10 cellular contexts compared by ENCODE assay signal in genomic region chr3:53286727-53287412, GRCh38. TPM values are rescaled to one million over a fixed set of nuclear protein-coding genes. Genes with fewer than 3 reads are reported as not detected.
A peak's percentile ranks its signal among the peaks of the same experiment; 100 is the strongest.
DNase-seq lines count a peak whose midpoint lies in the region; ATAC-seq, FAIRE-seq and TF ChIP-seq lines count a peak whose summit lies in the region.
"Had no signal": no experiment of that assay in that cellular context is flagged by ENCODE, and none has a peak within 500 bp of the region (broad histone marks: within the 10 kb centered on the region; RNA-seq: fewer than 3 reads in every experiment).

No MANE protein-coding gene starts in this region.

- TF ChIP-seq CTCF in HepG2 (CRISPR knock-in tag; IDR thresholded peaks at IDR 0.05) (no peak), tibial nerve (IDR thresholded peaks at IDR 0.05) (no peak)

- TF ChIP-seq POLR2A in HepG2 (IDR thresholded peaks at IDR 0.05; ENCODE audit: insufficient read depth in 1 of 2, low read depth in 2 of 2, low read length in 2 of 2) (no peak), tibial nerve (IDR thresholded peaks at IDR 0.05) (no peak)

- H4K20me1 ChIP-seq in HepG2 (ENCODE audit: insufficient read depth, low read length) = no peaks in the 10 kb centered on the region

- CTCF ChIA-PET in HepG2 (lab: Yijun Ruan, JAX; ENCODE audit: low intra/inter-chr PET ratio, low total read pairs) = no interaction called here

- H3K9me3 ChIP-seq in HepG2 (ENCODE audit: low read length) = no peaks in the 10 kb centered on the region
- no peaks in the 10 kb centered on the region for H3K9me3 ChIP-seq in tibial nerve
- H3K9me3 ChIP-seq in small intestine (ENCODE audit: control insufficient read depth, low read depth) = no peaks in the 10 kb centered on the region

- no peak for TF ChIP-seq RAD21 in HepG2 (CRISPR knock-in tag; IDR thresholded peaks at IDR 0.05)

- POLR2A ChIA-PET in HepG2 (lab: Yijun Ruan, JAX) = no interaction called here

- ATAC-seq in HepG2 (no peak), HG02870 (IDR thresholded peaks at IDR 0.05; ENCODE audit: unreplicated experiment) (no peak), GM21576 (IDR thresholded peaks at IDR 0.05; ENCODE audit: unreplicated experiment) (no peak)

- H3K4me3 ChIP-seq in HepG2 (replicated peaks in 1 of 3; ENCODE audit: insufficient read depth in 1 of 3, low read depth in 2 of 3, low read length in 3 of 3) (no peak overlapping the region), tibial nerve (peak overlapping the region in 2 of 4 donors; percentile 7 to 14), small intestine (ENCODE audit: low read depth in 1 of 2, low read length in 2 of 2) (no peak overlapping the region)

- H3K36me3 ChIP-seq in HepG2 (replicated peaks in 1 of 2; ENCODE audit: control insufficient read depth in 1 of 2, insufficient read depth in 2 of 2, low read length in 2 of 2) = peaks cover 12 to 60% of the 10 kb centered on the region in 2 experiments
- peaks cover 0 to 52% (median 4%) of the 10 kb centered on the region in 3 donors for H3K36me3 ChIP-seq in tibial nerve
- H3K36me3 ChIP-seq in small intestine (ENCODE audit: control insufficient read depth in 2 of 2, insufficient read depth in 2 of 2, low read length in 2 of 2) = peaks cover 6 to 12% of the 10 kb centered on the region in 2 donors

- FAIRE-seq in HepG2 (lab: Jason Lieb, UNC) (no peak), small intestine (lab: Jason Lieb, UNC) (no peak)

- H3K27ac ChIP-seq in HepG2 (ENCODE audit: extremely low read length, insufficient read depth, low read length) (no peak overlapping the region), tibial nerve (peak overlapping the region; percentile 48 to 86 (median 71)), small intestine (ENCODE audit: low read depth in 1 of 2, low read length in 1 of 2) (no peak overlapping the region)
- H3K27ac ChIP-seq: C4-2B had no signal

- BruUV-seq in HepG2 (replicated peaks; lab: Mats Ljungman, UMichigan) = TSS peak; percentile 12

- H3K79me2 ChIP-seq in HepG2 (ENCODE audit: insufficient read depth, low read length) = no peaks in the 10 kb centered on the region

- intact Hi-C loops in HepG2 (cut with micrococcal nuclease; ENCODE audit: unreplicated experiment) = no loop called here

- H3K4me1 ChIP-seq in HepG2 (ENCODE audit: insufficient read depth, low read length) = no peaks in the 10 kb centered on the region
- peaks cover 0 to 35% (median 13%) of the 10 kb centered on the region in 4 donors for H3K4me1 ChIP-seq in tibial nerve
- H3K4me1 ChIP-seq in small intestine (ENCODE audit: control insufficient read depth in 2 of 2, insufficient read depth in 1 of 2, low read depth in 1 of 2, low read length in 1 of 2) = no peaks in the 10 kb centered on the region

- in situ Hi-C loops in HepG2 (cut with HindIII; ENCODE audit: extremely low pct_ligation_motif_present, low pct_unique_long_range_greater_than_20kb) = no loop called here

- H3K27me3 ChIP-seq in HepG2 (ENCODE audit: control insufficient read depth in 1 of 2, insufficient read depth in 2 of 2, low read length in 2 of 2) (no peaks in the 10 kb centered on the region), tibial nerve (no peaks in the 10 kb centered on the region), small intestine (ENCODE audit: control insufficient read depth in 2 of 2, insufficient read depth in 2 of 2, low read length in 2 of 2) (no peaks in the 10 kb centered on the region)

- no peak overlapping the region for H3K4me2 ChIP-seq in HepG2 (ENCODE audit: low read depth, low read length)

- TF ChIP-seq EP300 in HepG2 (IDR thresholded peaks at IDR 0.05; ENCODE audit: low read depth in 2 of 2, low read length in 2 of 2) = no peak
- TF ChIP-seq EP300 in HepG2 (CRISPR knock-in tag; IDR thresholded peaks at IDR 0.05; ENCODE audit: borderline replicate concordance) = no peak
- TF ChIP-seq EP300 in tibial nerve (IDR thresholded peaks at IDR 0.05) = peak in 1 of 2 donors; percentile 27

- peak; percentile 31 for DNase-seq in stimulated activated CD4-positive, alpha-beta T cell treated with anti-CD3 and anti-CD28 coated beads, Interleukin-1b, Interleukin-23, amount 100 ng/mL, for 48 hours
- DNase-seq in stimulated activated CD4-positive, alpha-beta T cell treated with anti-CD3 and anti-CD28 coated beads, Interleukin-12 subunit alpha, Interleukin-12 subunit beta, amount 100 ng/mL, for 4 hours = no peak
- peak; percentile 72 for DNase-seq in astrocyte of the hippocampus (ENCODE audit: low read depth, low spot score)
- no peak for DNase-seq in HepG2 (ENCODE audit: low spot score)
- DNase-seq in tibial nerve (ENCODE audit: low spot score in 2 of 2) = no peak
- DNase-seq in small intestine = no peak
- DNase-seq: NCI-H1417 had no signal

- H3K9ac ChIP-seq in HepG2 (ENCODE audit: insufficient read depth, low read depth, low read length) = no peak overlapping the region

- H2AFZ ChIP-seq in HepG2 (ENCODE audit: low read length) = no peak overlapping the region

- 100% methylated on average over 5 of the region's 5 CpGs for WGBS in HepG2 (ENCODE audit: low lambda C conversion rate)
- 37 to 39% methylated on average over 5 of the region's 5 CpGs for WGBS in tibial nerve, 2 donors
- 73 to 87% (median 81%) methylated on average over 5 of the region's 5 CpGs for WGBS in small intestine, 3 donors

TF ChIP-seq in HepG2, 621 proteins besides CTCF, POLR2A, EP300 and RAD21 (continues in another document):
- TF ChIP-seq MAFK (conservative IDR thresholded peaks at IDR 0.05 in 1 of 2, IDR thresholded peaks at IDR 0.05 in 1 of 2; ENCODE audit: low read length in 2 of 2) (no peak), ZNF703 (CRISPR knock-in tag; IDR thresholded peaks at IDR 0.05; ENCODE audit: borderline replicate concordance) (no peak), ZNF512 (CRISPR knock-in tag; IDR thresholded peaks at IDR 0.05) (no peak), FOXP4 (CRISPR knock-in tag; IDR thresholded peaks at IDR 0.05) (no peak), NFATC3 (CRISPR knock-in tag; IDR thresholded peaks at IDR 0.05) (no peak), NFYC (CRISPR knock-in tag; IDR thresholded peaks at IDR 0.05) (no peak), ZNF552 (CRISPR knock-in tag; IDR thresholded peaks at IDR 0.05; ENCODE audit: borderline replicate concordance) (no peak)

RNA-seq across cellular contexts. Expression of gene TKT, which starts 31.0 kb away (rescaled TPM):
- total RNA-seq in HepG2 (2016; rRNA removed; fragmentation: Illumina TruSeq; extraction: Trizol) (196 and 238 TPM in 2 replicates), tibial nerve (100 to 1,000 TPM; 156 to 224 (median 208) TPM)
- 73.9 and 83.5 TPM in 2 replicates for total RNA-seq in HepG2 (2016; cell fraction: cytosol; rRNA removed; fragmentation: Illumina TruSeq; extraction: Trizol; ENCODE audit: low read depth)
- 153 and 251 TPM in 2 replicates for total RNA-seq in HepG2 (2016; cell fraction: insoluble cytoplasmic fraction; rRNA removed; fragmentation: Illumina TruSeq; extraction: Trizol)
- 138 and 161 TPM in 2 replicates for total RNA-seq in HepG2 (2016; cell fraction: membrane; rRNA removed; fragmentation: Illumina TruSeq; extraction: Trizol)
- 157 and 193 TPM in 2 replicates for total RNA-seq in HepG2 (2016; cell fraction: nucleus; rRNA removed; fragmentation: Illumina TruSeq; extraction: Trizol)
- polyA plus RNA-seq in HepG2 (2011; rRNA removed) (150 and 188 TPM in 2 replicates), small intestine (100 to 1,000 TPM in 1 of 3 donors, 10 to 100 TPM in 2; 58.8 to 407 (median 92.1) TPM)
- 105 and 148 TPM in 2 replicates for polyA plus RNA-seq in HepG2 (2011; cell fraction: cytosol; rRNA removed)
- polyA plus RNA-seq in HepG2 (2011; cell fraction: nucleus; rRNA removed) = 113 and 116 TPM in 2 replicates
- 234 and 367 TPM in 2 replicates for polyA plus RNA-seq in HepG2 (2012)
- polyA plus RNA-seq in HepG2 (2016; cell fraction: cytosol; fragmentation: Illumina TruSeq; extraction: Trizol; ENCODE audit: low read depth) = 126 and 140 TPM in 2 replicates
- polyA plus RNA-seq in HepG2 (2016; cell fraction: insoluble cytoplasmic fraction; fragmentation: Illumina TruSeq; extraction: Trizol; ENCODE audit: low read depth) = 190 and 266 TPM in 2 replicates
- polyA plus RNA-seq in HepG2 (2016; cell fraction: membrane; fragmentation: Illumina TruSeq; extraction: Trizol; ENCODE audit: low read depth) = 168 and 215 TPM in 2 replicates
- polyA plus RNA-seq in HepG2 (2016; cell fraction: nucleus; fragmentation: Illumina TruSeq; extraction: Trizol; ENCODE audit: insufficient read depth, low read depth) = 308 and 328 TPM in 2 replicates
- 280 and 471 TPM in 2 replicates for polyA minus RNA-seq in HepG2 (2011; rRNA and poly(A)+ RNA removed; ENCODE audit: low replicate concordance)
- 128 and 140 TPM in 2 replicates for polyA minus RNA-seq in HepG2 (2011; cell fraction: cytosol; rRNA and poly(A)+ RNA removed)
- 47.4 and 62.7 TPM in 2 replicates for polyA minus RNA-seq in HepG2 (2011; cell fraction: nucleus; rRNA and poly(A)+ RNA removed)

Comparison
In these comparisons a context has a peak if more than half of its experiments do, and no peak if none do; other contexts are left out.
1. DNase-seq: peak in stimulated activated CD4-positive, alpha-beta T cell treated with anti-CD3 and anti-CD28 coated beads, Interleukin-1b, Interleukin-23, amount 100 ng/mL, for 48 hours (single experiment) and astrocyte of the hippocampus (single experiment); none in stimulated activated CD4-positive, alpha-beta T cell treated with anti-CD3 and anti-CD28 coated beads, Interleukin-12 subunit alpha, Interleukin-12 subunit beta, amount 100 ng/mL, for 4 hours (single experiment), HepG2 (single experiment), tibial nerve (0 of 2) and small intestine (single experiment).
2. H3K27ac ChIP-seq: peak in tibial nerve (4 of 4); none in HepG2 (single experiment) and small intestine (0 of 2).